ENCODE assay signal across 16 cellular contexts in genomic region chr15:27679621-27680521, GRCh38.
DNase-seq lines count a peak whose midpoint lies in the region; ATAC-seq, FAIRE-seq and TF ChIP-seq lines count a peak whose summit lies in the region.
"Had no signal": no experiment of that assay in that cellular context is flagged by ENCODE, and none has a peak within 500 bp of the region (broad histone marks: within the 10 kb centered on the region; RNA-seq: fewer than 3 reads in every experiment).

No MANE protein-coding gene starts in this region.

- ATAC-seq in HG03039 (IDR thresholded peaks at IDR 0.05; ENCODE audit: unreplicated experiment): no peak

- no peak overlapping the region for H3K27ac Mint-ChIP-seq in type B pancreatic cell
- H3K27ac Mint-ChIP-seq: activated CD4-positive, alpha-beta memory T cell treated with anti-CD3 and anti-CD28 coated beads for 36 hours; naive B cell had no signal

- H3K36me3 Mint-ChIP-seq in type B pancreatic cell: no peaks in the 10 kb centered on the region
- H3K36me3 Mint-ChIP-seq: activated CD4-positive, alpha-beta memory T cell treated with anti-CD3 and anti-CD28 coated beads for 36 hours; naive B cell had no signal

- no peak overlapping the region for H2AFZ ChIP-seq in fibroblast of lung (ENCODE audit: low read length)
- H2AFZ ChIP-seq in Karpas-422 (ENCODE audit: low read length): no peak overlapping the region

- H3K4me3 ChIP-seq in fibroblast of lung (replicated peaks in 1 of 4; ENCODE audit: control extremely low read depth in 1 of 4, insufficient read depth in 1 of 4, low read depth in 3 of 4, low read length in 4 of 4) (no peak overlapping the region), Karpas-422 (ENCODE audit: low read length) (no peak overlapping the region)
- H3K4me3 ChIP-seq: transverse colon had no signal

- H3K9me2 ChIP-seq in Karpas-422 (replicated peaks; ENCODE audit: insufficient read depth, low read length): no peaks in the 10 kb centered on the region

- H3K27ac ChIP-seq in fibroblast of lung (ENCODE audit: insufficient read depth, low read length): no peak overlapping the region
- no peak overlapping the region for H3K27ac ChIP-seq in Karpas-422 (ENCODE audit: low read length)
- H3K27ac ChIP-seq: transverse colon had no signal

- no peak overlapping the region for H3K9ac ChIP-seq in fibroblast of lung (ENCODE audit: insufficient read depth, low read length)
- H3K9ac ChIP-seq in Karpas-422 (ENCODE audit: low read length): no peak overlapping the region

- H3K27me3 ChIP-seq in fibroblast of lung (ENCODE audit: control insufficient read depth, insufficient read depth, low read length): no peaks in the 10 kb centered on the region
- H3K27me3 ChIP-seq in Karpas-422 (ENCODE audit: low read length): no peaks in the 10 kb centered on the region
- H3K27me3 ChIP-seq: transverse colon had no signal

- H3K79me2 ChIP-seq in fibroblast of lung (ENCODE audit: control insufficient read depth, insufficient read depth, low read length) (no peaks in the 10 kb centered on the region), Karpas-422 (ENCODE audit: low read length) (no peaks in the 10 kb centered on the region)

- H3K4me2 ChIP-seq in fibroblast of lung (ENCODE audit: extremely low read depth, insufficient read depth, low read length): no peak overlapping the region
- H3K4me2 ChIP-seq in Karpas-422 (ENCODE audit: low read depth, low read length, poor library complexity, severe bottlenecking): no peak overlapping the region

- no peak for FAIRE-seq in D721Med (lab: Jason Lieb, UNC)
- FAIRE-seq: GM12891 had no signal

- no peaks in the 10 kb centered on the region for H3K4me1 ChIP-seq in fibroblast of lung (ENCODE audit: control insufficient read depth, extremely low read depth, insufficient read depth, low read length)
- no peaks in the 10 kb centered on the region for H3K4me1 ChIP-seq in Karpas-422 (ENCODE audit: low read length)
- H3K4me1 ChIP-seq: transverse colon had no signal

- no peaks in the 10 kb centered on the region for H3K36me3 ChIP-seq in fibroblast of lung (ENCODE audit: control insufficient read depth, insufficient read depth, low read length)
- no peaks in the 10 kb centered on the region for H3K36me3 ChIP-seq in Karpas-422 (ENCODE audit: insufficient read depth, low read length)
- H3K36me3 ChIP-seq: transverse colon had no signal

- H3K4me3 Mint-ChIP-seq in type B pancreatic cell: peak overlapping the region; percentile 44
- H3K4me3 Mint-ChIP-seq: activated CD4-positive, alpha-beta memory T cell treated with anti-CD3 and anti-CD28 coated beads for 36 hours; naive B cell had no signal

- H4K20me1 ChIP-seq in fibroblast of lung (ENCODE audit: control insufficient read depth, extremely low read depth, insufficient read depth, low read length) (no peaks in the 10 kb centered on the region), Karpas-422 (ENCODE audit: insufficient read depth, low read depth, low read length) (no peaks in the 10 kb centered on the region)

- peaks cover 20% of the 10 kb centered on the region for H3K4me1 Mint-ChIP-seq in type B pancreatic cell (ENCODE audit: unreplicated experiment)
- H3K4me1 Mint-ChIP-seq: naive B cell had no signal

- H3K27me3 Mint-ChIP-seq in type B pancreatic cell: peaks cover 38% of the 10 kb centered on the region

- TF ChIP-seq CTCF in fibroblast of lung (conservative IDR thresholded peaks at IDR 0.05 in 1 of 2, IDR thresholded peaks at IDR 0.05 in 1 of 2; ENCODE audit: low read depth in 1 of 2, low read length in 2 of 2) (no peak), type B pancreatic cell (conservative IDR thresholded peaks at IDR 0.05) (peak; percentile 19), D721Med (IDR thresholded peaks at IDR 0.05; ENCODE audit: insufficient read depth, missing control alignments) (no peak)

- H3K9me3 Mint-ChIP-seq in type B pancreatic cell: no peaks in the 10 kb centered on the region
- H3K9me3 Mint-ChIP-seq: activated CD4-positive, alpha-beta memory T cell treated with anti-CD3 and anti-CD28 coated beads for 36 hours had no signal

- DNase-seq in NCI-H524 (lab: John Stamatoyannopoulos, UW) (peak; percentile 24 to 41), NCI-H524 treated with DMSO at 0.1 percent for 48 hours (lab: John Stamatoyannopoulos, UW) (no peak), NCI-H446 (lab: John Stamatoyannopoulos, UW) (peak; percentile 2 to 34), fibroblast of lung (ENCODE audit: low read depth in 2 of 2) (peak; percentile 47 to 53), type B pancreatic cell (ENCODE audit: extremely low spot score, unreplicated experiment) (no peak), D721Med (ENCODE audit: insufficient read length, low spot score) (no peak), Karpas-422 (no peak)
- DNase-seq: 8988T; activated CD4-positive, alpha-beta memory T cell treated with anti-CD3 and anti-CD28 coated beads for 36 hours; activated gamma-delta T cell; Calu3; erythroblast; naive B cell; transverse colon had no signal

- no peaks in the 10 kb centered on the region for H3K9me3 ChIP-seq in fibroblast of lung (ENCODE audit: control insufficient read depth, insufficient read depth, low read depth, low read length)
- H3K9me3 ChIP-seq in Karpas-422 (ENCODE audit: low read length): peaks cover 7% of the 10 kb centered on the region
- H3K9me3 ChIP-seq: transverse colon had no signal

Comparison
In these comparisons a context has a peak if more than half of its experiments do, and no peak if none do; other contexts are left out.
1. DNase-seq: peak in NCI-H524 (2 of 2), NCI-H446 (2 of 2) and fibroblast of lung (2 of 2); none in NCI-H524 treated with DMSO at 0.1 percent for 48 hours (single experiment), type B pancreatic cell (single experiment), D721Med (single experiment) and Karpas-422 (single experiment).